Comparison of ENCODE assay signal across 17 cellular contexts in genomic region chr1:35622510-35623171, GRCh38. TPM values are rescaled to one million over a fixed set of nuclear protein-coding genes. Genes with fewer than 3 reads are reported as not detected.
A peak's percentile ranks its signal among the peaks of the same experiment; 100 is the strongest.
DNase-seq lines count a peak whose midpoint lies in the region; TF ChIP-seq lines count a peak whose summit lies in the region.
"Had no signal": no experiment of that assay in that cellular context is flagged by ENCODE, and none has a peak within 500 bp of the region (broad histone marks: within the 10 kb centered on the region; RNA-seq: fewer than 3 reads in every experiment).

No MANE protein-coding gene starts in this region.

- H2BK20ac ChIP-seq in H9 (ENCODE audit: low read depth, low read length, poor library complexity, severe bottlenecking) = no peak overlapping the region

- H3K9me3 ChIP-seq in A673 (ENCODE audit: low read depth, low read length, poor library complexity, severe bottlenecking) = no peaks in the 10 kb centered on the region
- no peaks in the 10 kb centered on the region for H3K9me3 ChIP-seq in H9 (ENCODE audit: control insufficient read depth, low read depth, low read length)
- no peaks in the 10 kb centered on the region for H3K9me3 ChIP-seq in endodermal cell (ENCODE audit: control insufficient read depth, low read length)
- no peaks in the 10 kb centered on the region for H3K9me3 ChIP-seq in ascending aorta
- H3K9me3 ChIP-seq: BLaER1 treated with 17β-estradiol and CSF1 and Interleukin-3, amounts not matched to agents 10 nM and 100 nM had no signal

- H2AFZ ChIP-seq in H9 (ENCODE audit: low read length) = no peak overlapping the region

- no peak overlapping the region for H3K9ac ChIP-seq in H9 (ENCODE audit: extremely low read depth, insufficient read length, low read length)
- H3K9ac ChIP-seq in endodermal cell (ENCODE audit: extremely low read depth, low read length, poor library complexity, severe bottlenecking) = no peak overlapping the region
- H3K9ac ChIP-seq: BLaER1 treated with 17β-estradiol and CSF1 and Interleukin-3, amounts not matched to agents 10 nM and 100 nM; KMS-11 had no signal

- H3K9me3 Mint-ChIP-seq in H9 (no peaks in the 10 kb centered on the region), endodermal cell (no peaks in the 10 kb centered on the region)
- H3K9me3 Mint-ChIP-seq: CD8-positive, alpha-beta T cell had no signal

- no peak overlapping the region for H3T11ph ChIP-seq in H9 (ENCODE audit: low read length)

- H3K36me3 ChIP-seq in A673 (ENCODE audit: insufficient read depth, low read length, poor library complexity, severe bottlenecking) (peaks cover 22% of the 10 kb centered on the region), endodermal cell (ENCODE audit: control insufficient read depth, insufficient read depth, low read length) (peaks cover 53% of the 10 kb centered on the region), ascending aorta (peaks cover 36% of the 10 kb centered on the region in 2 donors)

- H3K56ac ChIP-seq in H9 (ENCODE audit: insufficient read length, low read depth, low read length) = no peak overlapping the region

- H3K4me3 Mint-ChIP-seq in H9 (peak overlapping the region in 1 of 2 experiments; percentile 15; a peak in 1 of 5 replicates), endodermal cell (no peak overlapping the region)
- H3K4me3 Mint-ChIP-seq: CD8-positive, alpha-beta T cell had no signal

- H3K23ac ChIP-seq in H9 (ENCODE audit: insufficient read length, low read depth, low read length) = no peak overlapping the region

- no peak overlapping the region for H3K4ac ChIP-seq in H9 (ENCODE audit: low read depth, low read length)

- H4K5ac ChIP-seq in H9 (ENCODE audit: insufficient read length, low read depth, low read length) = no peak overlapping the region

- H4K8ac ChIP-seq in H9 (replicated peaks; ENCODE audit: insufficient read length, low read depth, low read length) = no peak overlapping the region

- H3K23me2 ChIP-seq in H9 (ENCODE audit: insufficient read length, low read depth, low read length, poor library complexity, severe bottlenecking) = no peaks in the 10 kb centered on the region

- peak; percentile 17 for DNase-seq in A673 (ENCODE audit: low spot score)
- no peak for DNase-seq in H9
- DNase-seq in NCI-H345 (lab: John Stamatoyannopoulos, UW) = peak; percentile 12
- DNase-seq in endodermal cell = peak; percentile 72
- DNase-seq in NCI-H524 treated with DMSO at 0.1 percent for 48 hours (lab: John Stamatoyannopoulos, UW) = no peak
- DNase-seq in ascending aorta (ENCODE audit: low spot score in 2 of 2) = no peak
- DNase-seq in HEK293T (ENCODE audit: extremely low spot score) = no peak
- no peak for DNase-seq in activated CD4-positive, alpha-beta T cell treated with anti-CD3 and anti-CD28 coated beads, Interleukin-2, amount 50 U/mL, for 48 hours
- DNase-seq: Calu3; CD8-positive, alpha-beta T cell; DMS79; HCEC 1CT; NCI-H1436 treated with DMSO at 0.1 percent for 48 hours; NCI-H510A treated with DMSO at 0.1 percent for 48 hours; Right ventricle myocardium superior had no signal

- no peak overlapping the region for H3K18ac ChIP-seq in H9 (ENCODE audit: insufficient read length, low read depth, low read length)

- no peak overlapping the region for H3K14ac ChIP-seq in H9 (ENCODE audit: insufficient read depth, low read length)

- POLR2A ChIA-PET in A673 (lab: Charles Lee; ENCODE audit: low non-redundant PET) = no interaction called here
- POLR2A ChIA-PET in HEK293T (lab: Yijun Ruan, JAX) = no interaction called here

- BruUV-seq in A673 (replicated peaks; lab: Mats Ljungman, UMichigan) = no TSS peak

- H2BK15ac ChIP-seq in H9 (ENCODE audit: low read depth, low read length) = no peak overlapping the region

- H3K4me3 ChIP-seq in A673 (ENCODE audit: low read depth, low read length, poor library complexity, severe bottlenecking) (no peak overlapping the region), endodermal cell (ENCODE audit: low read length) (no peak overlapping the region), ascending aorta (no peak overlapping the region)
- H3K4me3 ChIP-seq: BLaER1 treated with 17β-estradiol and CSF1 and Interleukin-3, amounts not matched to agents 10 nM and 100 nM had no signal

- no CpG with 5 or more reads among the region's 4 CpGs for WGBS in H9 (ENCODE audit: extremely low coverage, insufficient read length, low lambda C conversion rate)
- 45 to 100% methylated on average over 1 to 4 of the region's 4 CpGs for WGBS in endodermal cell (ENCODE audit: insufficient coverage in 1 of 2, insufficient read length in 1 of 2), 2 experiments

- H3K4me2 ChIP-seq in H9 (ENCODE audit: insufficient read depth, insufficient read length, low read length) = peak overlapping the region; percentile 27
- H3K4me2 ChIP-seq: KMS-11 had no signal

- H3K79me2 ChIP-seq in H9 (ENCODE audit: insufficient read depth, low read length) = peaks cover 4% of the 10 kb centered on the region; the same call in 1 of the 2 replicates

- peaks cover 10% of the 10 kb centered on the region for H3K4me1 ChIP-seq in A673 (ENCODE audit: insufficient read depth, low read length, poor library complexity, severe bottlenecking)
- H3K4me1 ChIP-seq in H9 (ENCODE audit: insufficient read depth, low read length) = peaks cover 13% of the 10 kb centered on the region
- H3K4me1 ChIP-seq in endodermal cell (ENCODE audit: control insufficient read depth, insufficient read depth, low read length) = peaks cover 11% of the 10 kb centered on the region
- no peaks in the 10 kb centered on the region for H3K4me1 ChIP-seq in ascending aorta

- H3K27me3 ChIP-seq in A673 (replicated peaks; ENCODE audit: insufficient read depth, low read depth, low read length, poor library complexity) = no peaks in the 10 kb centered on the region
- H3K27me3 ChIP-seq in H9 (ENCODE audit: insufficient read depth, low read length) = no peaks in the 10 kb centered on the region
- no peaks in the 10 kb centered on the region for H3K27me3 ChIP-seq in endodermal cell (ENCODE audit: control insufficient read depth, insufficient read depth, low read length, poor library complexity, severe bottlenecking)
- H3K27me3 ChIP-seq in ascending aorta = no peaks in the 10 kb centered on the region
- H3K27me3 ChIP-seq: BLaER1 treated with 17β-estradiol and CSF1 and Interleukin-3, amounts not matched to agents 10 nM and 100 nM had no signal

- no peak overlapping the region for H3K27ac ChIP-seq in A673 (ENCODE audit: low read depth, low read length, poor library complexity, severe bottlenecking)
- peak overlapping the region; percentile 3 for H3K27ac ChIP-seq in H9 (ENCODE audit: insufficient read length, low read depth, low read length)
- H3K27ac ChIP-seq in endodermal cell (ENCODE audit: low read depth, low read length) = no peak overlapping the region
- H3K27ac ChIP-seq in ascending aorta = no peak overlapping the region
- H3K27ac ChIP-seq: BLaER1 treated with 17β-estradiol and CSF1 and Interleukin-3, amounts not matched to agents 10 nM and 100 nM; KMS-11 had no signal

- no peaks in the 10 kb centered on the region for H3K27me3 Mint-ChIP-seq in H9 (ENCODE audit: low read depth)
- no peaks in the 10 kb centered on the region for H3K27me3 Mint-ChIP-seq in endodermal cell (ENCODE audit: insufficient read depth)

- H4K91ac ChIP-seq in H9 (ENCODE audit: insufficient read length, low read depth, low read length) = no peak overlapping the region

- no peak overlapping the region for H2BK5ac ChIP-seq in H9 (ENCODE audit: insufficient read length, low read length)

- no peaks in the 10 kb centered on the region for H4K20me1 ChIP-seq in H9 (ENCODE audit: control insufficient read depth, insufficient read depth, insufficient read length)

- no peak overlapping the region for H2BK12ac ChIP-seq in H9 (ENCODE audit: insufficient read length, low read depth, low read length)

- peaks cover 24 to 27% of the 10 kb centered on the region in 2 experiments for H3K4me1 Mint-ChIP-seq in H9
- peaks cover 29% of the 10 kb centered on the region for H3K4me1 Mint-ChIP-seq in endodermal cell

- H3K36me3 Mint-ChIP-seq in H9 (ENCODE audit: insufficient read depth in 1 of 3, low read depth in 3 of 3) (peaks cover 17 to 36% (median 22%) of the 10 kb centered on the region in 3 experiments; a peak in 6 of 7 replicates), endodermal cell (ENCODE audit: low read depth) (peaks cover 35% of the 10 kb centered on the region)

- intact Hi-C loops in A673 (cut with micrococcal nuclease; ENCODE audit: unreplicated experiment) = no loop called here
- intact Hi-C loops in ascending aorta (cut with DNase I) = no loop called here

- TF ChIP-seq CTCF in A673 (conservative IDR thresholded peaks at IDR 0.05; ENCODE audit: low read depth, low read length) = no peak
- TF ChIP-seq CTCF in H9 (conservative IDR thresholded peaks at IDR 0.05) = no peak
- TF ChIP-seq CTCF in endodermal cell (conservative IDR thresholded peaks at IDR 0.05) = no peak
- no peak for TF ChIP-seq CTCF in ascending aorta (IDR thresholded peaks at IDR 0.05)

- peaks cover 6% of the 10 kb centered on the region for H3K79me1 ChIP-seq in H9 (ENCODE audit: insufficient read depth, low read depth, low read length, poor library complexity, severe bottlenecking)

- H3K27ac Mint-ChIP-seq in H9 = peak overlapping the region; percentile 80 to 82 (median 80); a peak in 1 of 7 replicates
- H3K27ac Mint-ChIP-seq in endodermal cell = no peak overlapping the region
- H3K27ac Mint-ChIP-seq: CD8-positive, alpha-beta T cell had no signal

- CTCF ChIA-PET in A673 (lab: Charles Lee) = no interaction called here
- CTCF ChIA-PET in HEK293T (lab: Yijun Ruan, JAX) = no interaction called here

- H2AK5ac ChIP-seq in H9 (ENCODE audit: insufficient read length, low read length) = no peak overlapping the region

- H2BK120ac ChIP-seq in H9 (ENCODE audit: low read depth, low read length, poor library complexity, severe bottlenecking) = no peak overlapping the region

TF ChIP-seq in HEK293T, 16 proteins besides CTCF, POLR2A, EP300 and RAD21:
- no peak for TF ChIP-seq ARNT (IDR thresholded peaks at IDR 0.05)

RNA-seq across cellular contexts. Expression of gene PSMB2, which starts 18.7 kb away (rescaled TPM):
- total RNA-seq in A673 (2021) (162 and 169 TPM in 2 replicates), H9 (2021) (86.0 and 93.1 TPM in 2 replicates), endodermal cell (10 to 100 TPM; 66.0 to 71.3 TPM), ascending aorta (54.0 TPM)
- 104 TPM for polyA plus RNA-seq in endodermal cell (2013, experiment 1 of 2)
- polyA plus RNA-seq in endodermal cell (2013, experiment 2 of 2) = 93.5 TPM

RNA-seq across cellular contexts. Expression of gene TFAP2E, which starts 49.5 kb away (rescaled TPM):
- total RNA-seq in A673 (2021) = 0.52 and 0.79 TPM in 2 replicates
- 0.70 and 0.75 TPM in 2 replicates for total RNA-seq in H9 (2021)
- total RNA-seq in endodermal cell = under 1 TPM; 0.62 to 0.66 TPM
- 0.53 TPM for polyA plus RNA-seq in endodermal cell (2013, experiment 1 of 2)
- 0.54 TPM for polyA plus RNA-seq in endodermal cell (2013, experiment 2 of 2)
- 10.2 TPM for total RNA-seq in ascending aorta

Comparison
In these comparisons a context has a peak if more than half of its experiments do, and no peak if none do; other contexts are left out.
1. DNase-seq: peak in A673 (single experiment), NCI-H345 (single experiment) and endodermal cell (single experiment); none in H9 (single experiment), NCI-H524 treated with DMSO at 0.1 percent for 48 hours (single experiment), ascending aorta (0 of 2), HEK293T (single experiment) and activated CD4-positive, alpha-beta T cell treated with anti-CD3 and anti-CD28 coated beads, Interleukin-2, amount 50 U/mL, for 48 hours (0 of 2).